26 cellular contexts compared by ENCODE assay signal in genomic region chr10:11280187-11280932, GRCh38.
DNase-seq lines count a peak whose midpoint lies in the region; ATAC-seq and TF ChIP-seq lines count a peak whose summit lies in the region.
"Had no signal": no experiment of that assay in that cellular context is flagged by ENCODE, and none has a peak within 500 bp of the region (broad histone marks: within the 10 kb centered on the region; RNA-seq: fewer than 3 reads in every experiment).

No MANE protein-coding gene starts in this region.

- H3K4ac ChIP-seq in neuronal stem cell (ENCODE audit: low read length) = no peak overlapping the region

- peaks cover 2 to 10% of the 10 kb centered on the region in 2 donors for H3K36me3 ChIP-seq in neuronal stem cell (replicated peaks in 1 of 2; ENCODE audit: control insufficient read depth in 2 of 2, insufficient read depth in 2 of 2, low read length in 2 of 2)
- H3K36me3 ChIP-seq: neural progenitor cell had no signal

- peak overlapping the region; percentile 8 for H3K23ac ChIP-seq in neuronal stem cell (ENCODE audit: low read depth, low read length, poor library complexity)

- no peak overlapping the region for H2BK15ac ChIP-seq in neuronal stem cell (ENCODE audit: low read length)

- H3K4me3 ChIP-seq in neuronal stem cell (ENCODE audit: low read length in 2 of 2) = no peak overlapping the region
- H3K4me3 ChIP-seq: hepatocyte, neural progenitor cell, skin epidermis, thoracic aorta had no signal

- peaks cover 11% of the 10 kb centered on the region for H3K4me1 Mint-ChIP-seq in activated naive CD8-positive, alpha-beta T cell (ENCODE audit: low read depth)
- H3K4me1 Mint-ChIP-seq in activated naive CD8-positive, alpha-beta T cell treated with anti-CD3 and anti-CD28 coated beads for 36 hours = peaks cover 16% of the 10 kb centered on the region
- H3K4me1 Mint-ChIP-seq in T-helper 17 cell (peaks cover 16% of the 10 kb centered on the region), chondrocyte (ENCODE audit: low read depth) (no peaks in the 10 kb centered on the region)
- H3K4me1 Mint-ChIP-seq: neural progenitor cell had no signal

- WGBS in neuronal stem cell (ENCODE audit: extremely low coverage in 2 of 2, insufficient read length in 2 of 2, insufficient replicate concordance in 1 of 2), 2 donors = no CpG with 5 or more reads among the region's 25 CpGs

- H3K79me1 ChIP-seq in neuronal stem cell (ENCODE audit: low read depth, low read length) = no peaks in the 10 kb centered on the region

- no peaks in the 10 kb centered on the region for H3K27me3 Mint-ChIP-seq in activated naive CD8-positive, alpha-beta T cell
- H3K27me3 Mint-ChIP-seq in activated naive CD8-positive, alpha-beta T cell treated with anti-CD3 and anti-CD28 coated beads for 36 hours = no peaks in the 10 kb centered on the region
- H3K27me3 Mint-ChIP-seq in T-helper 17 cell (no peaks in the 10 kb centered on the region), chondrocyte (ENCODE audit: low read depth) (no peaks in the 10 kb centered on the region)

- H3K4me3 Mint-ChIP-seq in activated naive CD8-positive, alpha-beta T cell = no peak overlapping the region
- H3K4me3 Mint-ChIP-seq in activated naive CD8-positive, alpha-beta T cell treated with anti-CD3 and anti-CD28 coated beads for 36 hours = no peak overlapping the region
- H3K4me3 Mint-ChIP-seq in T-helper 17 cell (no peak overlapping the region), chondrocyte (ENCODE audit: unreplicated experiment) (no peak overlapping the region)
- H3K4me3 Mint-ChIP-seq: neural progenitor cell; stimulated activated effector memory CD8-positive, alpha-beta T cell treated with anti-CD3 and anti-CD28 coated beads, Interleukin-12 subunit alpha, Interleukin-12 subunit beta, amount 100 ng/mL, for 72 hours had no signal

- H3K18ac ChIP-seq in neuronal stem cell (ENCODE audit: low read length) = peak overlapping the region; percentile 51

- H2AFZ ChIP-seq in neuronal stem cell (ENCODE audit: low read length) = no peak overlapping the region
- H2AFZ ChIP-seq: hepatocyte, neural progenitor cell had no signal

- peak overlapping the region; percentile 79 for H3K27ac Mint-ChIP-seq in activated naive CD8-positive, alpha-beta T cell
- no peak overlapping the region for H3K27ac Mint-ChIP-seq in activated naive CD8-positive, alpha-beta T cell treated with anti-CD3 and anti-CD28 coated beads for 36 hours
- H3K27ac Mint-ChIP-seq in T-helper 17 cell (peak overlapping the region; percentile 83), chondrocyte (ENCODE audit: unreplicated experiment) (no peak overlapping the region)
- H3K27ac Mint-ChIP-seq: stimulated activated effector memory CD8-positive, alpha-beta T cell treated with anti-CD3 and anti-CD28 coated beads, Interleukin-12 subunit alpha, Interleukin-12 subunit beta, amount 100 ng/mL, for 72 hours had no signal

- no peak overlapping the region for H3K27ac ChIP-seq in neuronal stem cell (replicated peaks; ENCODE audit: low read length)
- H3K27ac ChIP-seq: hepatocyte, neural progenitor cell, skin epidermis, thoracic aorta had no signal

- H2BK5ac ChIP-seq in neuronal stem cell (ENCODE audit: low read length) = no peak overlapping the region

- no peaks in the 10 kb centered on the region for H3K27me3 ChIP-seq in neuronal stem cell (ENCODE audit: control insufficient read depth in 3 of 3, insufficient read depth in 3 of 3, low read depth in 1 of 3, low read length in 3 of 3)
- H3K27me3 ChIP-seq: hepatocyte, neural progenitor cell had no signal

- no peak for DNase-seq in activated naive CD8-positive, alpha-beta T cell treated with anti-CD3 and anti-CD28 coated beads for 36 hours
- DNase-seq in T-helper 17 cell (no peak), chondrocyte (ENCODE audit: low spot score) (peak; percentile 83), neuronal stem cell (ENCODE audit: low spot score) (no peak), NCI-H82 treated with DMSO at 0.1 percent for 48 hours (lab: John Stamatoyannopoulos, UW; ENCODE audit: unreplicated experiment) (no peak), Ammon's horn (ENCODE audit: low spot score) (no peak)
- DNase-seq: activated effector memory CD4-positive, alpha-beta T cell treated with Interleukin-2 at 50 U/mL for 16 hours; anterior cingulate cortex; DMS79; effector CD4-positive, alpha-beta T cell; erythroblast; foreskin melanocyte; Karpas-422; MV-4-11; NCI-H1694 treated with DMSO at 0.1 percent for 48 hours; NCI-H774; OCI-M1; stimulated activated CD4-positive, alpha-beta T cell treated with anti-CD3 and anti-CD28 coated beads, Interleukin-2, amount 100 ng/mL, for 24 hours; T1000 had no signal

- no peak for TF ChIP-seq CTCF in chondrocyte (IDR thresholded peaks at IDR 0.05)

- H4K91ac ChIP-seq in neuronal stem cell (ENCODE audit: low read depth, low read length, poor library complexity) = no peak overlapping the region

- H2BK12ac ChIP-seq in neuronal stem cell (ENCODE audit: low read length) = no peak overlapping the region

- H3K14ac ChIP-seq in neuronal stem cell (ENCODE audit: low read length) = peak overlapping the region; percentile 47

- no peak overlapping the region for H2AK5ac ChIP-seq in neuronal stem cell (ENCODE audit: low read depth, low read length)

- H3K9me3 ChIP-seq in T-helper 17 cell (ENCODE audit: control insufficient read depth, low read length, poor library complexity, severe bottlenecking) (no peaks in the 10 kb centered on the region), neuronal stem cell (replicated peaks in 1 of 2; ENCODE audit: control insufficient read depth in 2 of 2, insufficient read depth in 1 of 2, low read depth in 1 of 2, low read length in 2 of 2) (peaks cover 0 to 2% of the 10 kb centered on the region in 2 donors)
- H3K9me3 ChIP-seq: thoracic aorta had no signal

- no peaks in the 10 kb centered on the region for H3K4me1 ChIP-seq in neuronal stem cell (ENCODE audit: control insufficient read depth in 2 of 2, insufficient read depth in 1 of 2, low read depth in 1 of 2, low read length in 2 of 2)

- H2BK120ac ChIP-seq in neuronal stem cell (ENCODE audit: low read depth, low read length) = no peak overlapping the region

- no peak overlapping the region for H3K9ac ChIP-seq in neuronal stem cell (ENCODE audit: low read depth, low read length, poor library complexity)
- H3K9ac ChIP-seq: neural progenitor cell had no signal

- no peak for ATAC-seq in T-helper 17 cell
- no peak for ATAC-seq in GM21737 (IDR thresholded peaks at IDR 0.05; ENCODE audit: unreplicated experiment)
- ATAC-seq: stimulated activated effector memory CD8-positive, alpha-beta T cell treated with anti-CD3 and anti-CD28 coated beads, Interleukin-12 subunit alpha, Interleukin-12 subunit beta, amount 100 ng/mL, for 72 hours had no signal

- H3K36me3 Mint-ChIP-seq in activated naive CD8-positive, alpha-beta T cell = peaks cover 7% of the 10 kb centered on the region
- H3K36me3 Mint-ChIP-seq in activated naive CD8-positive, alpha-beta T cell treated with anti-CD3 and anti-CD28 coated beads for 36 hours = peaks cover 36% of the 10 kb centered on the region
- H3K36me3 Mint-ChIP-seq in T-helper 17 cell (ENCODE audit: low read depth) (peaks cover 6% of the 10 kb centered on the region), chondrocyte (ENCODE audit: low read depth) (peaks cover 14% of the 10 kb centered on the region)
- H3K36me3 Mint-ChIP-seq: stimulated activated effector memory CD8-positive, alpha-beta T cell treated with anti-CD3 and anti-CD28 coated beads, Interleukin-12 subunit alpha, Interleukin-12 subunit beta, amount 100 ng/mL, for 72 hours had no signal

- no peak overlapping the region for H3K4me2 ChIP-seq in neuronal stem cell (ENCODE audit: insufficient read depth, low read length, poor library complexity, severe bottlenecking)
- H3K4me2 ChIP-seq: hepatocyte, neural progenitor cell had no signal

- no peak overlapping the region for H4K8ac ChIP-seq in neuronal stem cell (ENCODE audit: low read depth, low read length)

- no peaks in the 10 kb centered on the region for H3K9me3 Mint-ChIP-seq in activated naive CD8-positive, alpha-beta T cell (ENCODE audit: low read depth)
- H3K9me3 Mint-ChIP-seq in activated naive CD8-positive, alpha-beta T cell treated with anti-CD3 and anti-CD28 coated beads for 36 hours = no peaks in the 10 kb centered on the region
- H3K9me3 Mint-ChIP-seq in chondrocyte (ENCODE audit: low read depth) = no peaks in the 10 kb centered on the region
- H3K9me3 Mint-ChIP-seq: stimulated activated effector memory CD8-positive, alpha-beta T cell treated with anti-CD3 and anti-CD28 coated beads, Interleukin-12 subunit alpha, Interleukin-12 subunit beta, amount 100 ng/mL, for 72 hours had no signal

Comparison
In these comparisons a context has a peak if more than half of its experiments do, and no peak if none do; other contexts are left out.
1. H3K27ac Mint-ChIP-seq: peak in activated naive CD8-positive, alpha-beta T cell (single experiment) and T-helper 17 cell (single experiment); none in activated naive CD8-positive, alpha-beta T cell treated with anti-CD3 and anti-CD28 coated beads for 36 hours (single experiment) and chondrocyte (single experiment).